Comparison of ENCODE assay signal across 13 cellular contexts in genomic region chr11:96486890-96487633, GRCh38.
DNase-seq lines count a peak whose midpoint lies in the region; ATAC-seq and TF ChIP-seq lines count a peak whose summit lies in the region.
"Had no signal": no experiment of that assay in that cellular context is flagged by ENCODE, and none has a peak within 500 bp of the region (broad histone marks: within the 10 kb centered on the region; RNA-seq: fewer than 3 reads in every experiment).

No MANE protein-coding gene starts in this region.

- H3K27ac ChIP-seq in GM23338 (ENCODE audit: low read depth) (no peak overlapping the region), epithelial cell of prostate (no peak overlapping the region), osteoblast (ENCODE audit: low read depth, low read length) (no peak overlapping the region), tibial artery (no peak overlapping the region)

- H3K9me3 ChIP-seq in osteoblast (ENCODE audit: low read depth, low read length) (no peaks in the 10 kb centered on the region), tibial artery (no peaks in the 10 kb centered on the region)

- H2AFZ ChIP-seq in GM23338 (peak overlapping the region; percentile 96), osteoblast (ENCODE audit: low read length) (peak overlapping the region; percentile 70)

- H3K4me1 ChIP-seq in GM23338 (ENCODE audit: insufficient read depth), result no peaks in the 10 kb centered on the region
- no peaks in the 10 kb centered on the region for H3K4me1 ChIP-seq in osteoblast (ENCODE audit: insufficient read depth, low read length)
- H3K4me1 ChIP-seq in tibial artery, result peaks cover 0 to 6% (median 1%) of the 10 kb centered on the region in 4 donors

- ATAC-seq in GM23338 (0 out of 3 replicates have a peak, but pooled peaks have one; percentile 29), HG02970 (IDR thresholded peaks at IDR 0.05; ENCODE audit: low FRiP score, unreplicated experiment) (no peak), HG03432 (IDR thresholded peaks at IDR 0.05; ENCODE audit: unreplicated experiment) (no peak)
- ATAC-seq: esophagus mucosa; stimulated activated naive CD8-positive, alpha-beta T cell treated with anti-CD3 and anti-CD28 coated beads, Interleukin-15, amount 100 ng/mL, for 72 hours had no signal

- H3F3A ChIP-seq in GM23338 (replicated peaks; ENCODE audit: low read depth), result no peaks in the 10 kb centered on the region

- H3K4me2 ChIP-seq in GM23338 (0 out of 2 replicates have a peak overlapping the region, but pooled peaks have one; percentile 20), osteoblast (ENCODE audit: insufficient read depth, low read length) (peak overlapping the region; percentile 36)

- no peak overlapping the region for H3K27ac Mint-ChIP-seq in GM23338
- H3K27ac Mint-ChIP-seq: activated CD4-positive, alpha-beta T cell treated with anti-CD3 and anti-CD28 coated beads, Interleukin-2, amount 10 ng/mL, durations not matched to agents 24 days and 14 days; activated naive CD4-positive, alpha-beta T cell treated with anti-CD3 and anti-CD28 coated beads, Interleukin-2, amount 50 U/mL, for 24 hours; stimulated activated naive CD8-positive, alpha-beta T cell treated with anti-CD3 and anti-CD28 coated beads, Interleukin-15, amount 100 ng/mL, for 72 hours had no signal

- H3K27me3 Mint-ChIP-seq in GM23338 (ENCODE audit: insufficient read depth, low read depth, poor library complexity), result peaks cover 2% of the 10 kb centered on the region

- H3K27me3 ChIP-seq in GM23338 (ENCODE audit: insufficient read depth), result no peaks in the 10 kb centered on the region
- no peaks in the 10 kb centered on the region for H3K27me3 ChIP-seq in osteoblast (ENCODE audit: insufficient read depth, low read length)
- H3K27me3 ChIP-seq in tibial artery, result peaks cover 0 to 8% of the 10 kb centered on the region in 2 donors

- no peaks in the 10 kb centered on the region; the same call in 1 of the 2 replicates for H3K9me2 ChIP-seq in GM23338 (ENCODE audit: insufficient read depth)

- no peaks in the 10 kb centered on the region; the same call in 2 of the 3 replicates for H3K9me3 Mint-ChIP-seq in GM23338
- H3K9me3 Mint-ChIP-seq: activated CD4-positive, alpha-beta T cell treated with anti-CD3 and anti-CD28 coated beads, Interleukin-2, amount 10 ng/mL, durations not matched to agents 24 days and 14 days; activated naive CD4-positive, alpha-beta T cell treated with anti-CD3 and anti-CD28 coated beads, Interleukin-2, amount 50 U/mL, for 24 hours had no signal

- no peaks in the 10 kb centered on the region for H3K36me3 ChIP-seq in GM23338 (ENCODE audit: insufficient read depth)
- no peaks in the 10 kb centered on the region for H3K36me3 ChIP-seq in osteoblast (ENCODE audit: insufficient read depth, low read length)
- H3K36me3 ChIP-seq in tibial artery, result no peaks in the 10 kb centered on the region

- H3K4me3 ChIP-seq in GM23338, result no peak overlapping the region
- H3K4me3 ChIP-seq in osteoblast (ENCODE audit: insufficient read depth, low read length), result peak overlapping the region; percentile 10
- no peak overlapping the region for H3K4me3 ChIP-seq in tibial artery

- no peaks in the 10 kb centered on the region for H3K36me3 Mint-ChIP-seq in GM23338 (ENCODE audit: low read depth)
- H3K36me3 Mint-ChIP-seq: activated naive CD4-positive, alpha-beta T cell treated with anti-CD3 and anti-CD28 coated beads, Interleukin-2, amount 50 U/mL, for 24 hours had no signal

- DNase-seq in GM23338 (ENCODE audit: low spot score) (peak; percentile 45), NCI-H774 (lab: John Stamatoyannopoulos, UW) (peak; percentile 46), epithelial cell of prostate (ENCODE audit: low read depth, low spot score) (peak; percentile 48), osteoblast (ENCODE audit: insufficient read length, low spot score, missing footprints) (no peak), tibial artery (no peak), hippocampal formation (lab: John Stamatoyannopoulos, UW) (no peak)
- DNase-seq: activated CD4-positive, alpha-beta T cell treated with anti-CD3 and anti-CD28 coated beads, Interleukin-2, amount 10 ng/mL, durations not matched to agents 24 days and 14 days; NCI-H1048; stimulated activated naive CD8-positive, alpha-beta T cell treated with anti-CD3 and anti-CD28 coated beads, Interleukin-15, amount 100 ng/mL, for 72 hours had no signal

- H3K79me2 ChIP-seq in GM23338 (replicated peaks; ENCODE audit: insufficient read depth) (no peaks in the 10 kb centered on the region), osteoblast (ENCODE audit: insufficient read depth, low read length) (no peaks in the 10 kb centered on the region)

- H4K20me1 ChIP-seq in GM23338 (replicated peaks; ENCODE audit: insufficient read depth), result no peaks in the 10 kb centered on the region
- no peaks in the 10 kb centered on the region for H4K20me1 ChIP-seq in osteoblast (ENCODE audit: insufficient read depth, low read length)

- intact Hi-C loops in tibial artery (cut with DNase I; ENCODE audit: low total_unique reads), result no loop called here

- no peak overlapping the region for H3K4me3 Mint-ChIP-seq in GM23338
- H3K4me3 Mint-ChIP-seq: activated CD4-positive, alpha-beta T cell treated with anti-CD3 and anti-CD28 coated beads, Interleukin-2, amount 10 ng/mL, durations not matched to agents 24 days and 14 days; activated naive CD4-positive, alpha-beta T cell treated with anti-CD3 and anti-CD28 coated beads, Interleukin-2, amount 50 U/mL, for 24 hours; stimulated activated naive CD8-positive, alpha-beta T cell treated with anti-CD3 and anti-CD28 coated beads, Interleukin-15, amount 100 ng/mL, for 72 hours had no signal

- no peak for TF ChIP-seq CTCF in GM23338 (conservative IDR thresholded peaks at IDR 0.05; ENCODE audit: low read depth in 2 of 2)
- no peak for TF ChIP-seq CTCF in osteoblast (IDR thresholded peaks at IDR 0.05; ENCODE audit: extremely low read depth, low read depth, low read length)
- TF ChIP-seq CTCF in tibial artery (IDR thresholded peaks at IDR 0.05), result no peak

- no peaks in the 10 kb centered on the region for H3K4me1 Mint-ChIP-seq in GM23338
- H3K4me1 Mint-ChIP-seq: activated CD4-positive, alpha-beta T cell treated with anti-CD3 and anti-CD28 coated beads, Interleukin-2, amount 10 ng/mL, durations not matched to agents 24 days and 14 days; activated naive CD4-positive, alpha-beta T cell treated with anti-CD3 and anti-CD28 coated beads, Interleukin-2, amount 50 U/mL, for 24 hours; stimulated activated naive CD8-positive, alpha-beta T cell treated with anti-CD3 and anti-CD28 coated beads, Interleukin-15, amount 100 ng/mL, for 72 hours had no signal

TF ChIP-seq in GM23338, 12 proteins besides CTCF, POLR2A, EP300 and RAD21 (continues in another document):
- TF ChIP-seq CREB1 (CRISPR knock-in tag; IDR thresholded peaks at IDR 0.05; ENCODE audit: low read depth) (no peak), NANOG (IDR thresholded peaks at IDR 0.05; ENCODE audit: borderline replicate concordance) (no peak)

Comparison
In these comparisons a context has a peak if more than half of its experiments do, and no peak if none do; other contexts are left out.
1. DNase-seq: peak in GM23338 (single experiment), NCI-H774 (single experiment) and epithelial cell of prostate (single experiment); none in osteoblast (single experiment), tibial artery (0 of 2) and hippocampal formation (0 of 2).